ENCODE assay signal across 1 cellular context in genomic region chr5:66658516-66658915, GRCh38.
TF ChIP-seq lines count a peak whose summit lies in the region.

No MANE protein-coding gene starts in this region.

TF ChIP-seq in WTC11, 78 proteins besides CTCF, POLR2A, EP300 and RAD21 (continued from another document):
- TF ChIP-seq ESRRA (CRISPR knock-in tag; IDR thresholded peaks at IDR 0.05; ENCODE audit: borderline replicate concordance) = no peak
TF ChIP-seq in WTC11: peak in this region for 0.
